In the genomic region with DNA sequence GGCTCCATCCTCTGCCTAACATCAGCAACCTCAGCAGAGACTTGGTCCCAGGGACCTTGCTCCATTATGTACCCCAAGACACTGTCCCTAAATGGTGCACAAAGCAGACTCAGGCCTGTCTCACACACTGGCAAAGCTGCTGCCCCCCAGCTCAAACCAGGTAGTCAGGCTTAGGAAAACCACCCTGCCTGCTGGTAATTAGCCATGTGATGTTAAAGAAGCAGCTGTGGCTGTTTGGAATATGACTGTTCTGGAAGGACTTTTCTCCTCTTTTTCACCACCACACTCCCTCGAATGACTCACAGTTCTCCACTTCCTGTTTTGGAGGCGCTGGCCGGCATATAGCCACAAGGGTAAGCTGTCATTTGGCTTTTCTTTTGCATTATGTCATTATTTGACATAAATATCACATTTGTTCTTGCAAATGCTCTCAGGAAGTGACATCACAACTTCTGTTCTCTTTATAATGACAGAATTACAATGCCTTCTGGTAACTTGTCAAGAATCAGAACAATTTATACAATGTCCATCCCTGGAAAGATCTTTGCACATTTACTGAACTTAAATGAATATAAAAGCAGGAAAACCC, we compare ENCODE assay signal across 8 cellular contexts.
DNase-seq lines count a peak whose midpoint lies in the region; ATAC-seq and TF ChIP-seq lines count a peak whose summit lies in the region.

No MANE protein-coding gene starts in this region.

- no peaks in the 10 kb centered on the region for H4K20me1 ChIP-seq in PC-9 (ENCODE audit: insufficient read depth)

- H3K9me3 ChIP-seq in PC-9 (ENCODE audit: insufficient read depth, low read depth): no peaks in the 10 kb centered on the region

- CTCF ChIA-PET in PC-9 (lab: Charles Lee): interaction anchor here (0.5 kb wide), 1 partner anchor 140 kb away, joined by 4 read pairs; no protein-coding TSS in a partner anchor

- no peak overlapping the region for H2AFZ ChIP-seq in PC-9

- in situ Hi-C loops in ACHN (cut with HindIII; ENCODE audit: low pct_ligation_motif_present, low pct_unique_long_range_greater_than_20kb, low sequenced_read_pairs) (loop anchor here (25.0 kb wide), 1 partner anchor 299 kb away; no protein-coding TSS in a partner anchor), brain microvascular endothelial cell (cut with HindIII; ENCODE audit: low pct_ligation_motif_present, low sequenced_read_pairs) (loop anchor here (25.0 kb wide), 1 partner anchor 299 kb away; no protein-coding TSS in a partner anchor)

- peaks cover 32% of the 10 kb centered on the region for H3F3A ChIP-seq in PC-9 (ENCODE audit: insufficient read depth, low read depth)

- no peak overlapping the region for H3K4me2 ChIP-seq in PC-9

- peak; percentile 88 for DNase-seq in ACHN
- DNase-seq in PC-9: peak; percentile 68 to 93
- peak; percentile 97 for DNase-seq in brain microvascular endothelial cell
- DNase-seq in kidney epithelial cell (ENCODE audit: low read depth): peak; percentile 95
- peak; percentile 46 for DNase-seq in stimulated activated naive CD8-positive, alpha-beta T cell treated with anti-CD3 and anti-CD28 coated beads, Interleukin-15, Interleukin-2, amounts not matched to agents 100 U/mL and 50 U/mL, for 24 hours
- no peak for DNase-seq in DMS79 (lab: John Stamatoyannopoulos, UW)

- H3K27ac ChIP-seq in PC-9 (peak overlapping the region; percentile 53), brain microvascular endothelial cell (peak overlapping the region; percentile 98)

- POLR2A ChIA-PET in PC-9 (lab: Charles Lee; ENCODE audit: unreplicated experiment): interaction anchor here (0.5 to 0.7 kb wide), 4 partner anchors 13 to 169 kb away, joined by 3 read pairs; no protein-coding TSS in a partner anchor

- H3K4me3 ChIP-seq in PC-9: no peak overlapping the region
- H3K4me3 ChIP-seq in brain microvascular endothelial cell (ENCODE audit: low read depth, low read length): no peak overlapping the region
- no peak overlapping the region for H3K4me3 ChIP-seq in kidney epithelial cell (ENCODE audit: low read depth, low read length)

- intact Hi-C loops in PC-9 (cut with micrococcal nuclease; ENCODE audit: unreplicated experiment): loop anchor here (1.0 kb wide), 1 partner anchor 19 kb away; no protein-coding TSS in a partner anchor

- H3K4me1 ChIP-seq in PC-9 (replicated peaks; ENCODE audit: insufficient read depth): peaks cover 39% of the 10 kb centered on the region

- H3K27me3 ChIP-seq in PC-9 (ENCODE audit: insufficient read depth, low read depth): no peaks in the 10 kb centered on the region
- no peaks in the 10 kb centered on the region for H3K27me3 ChIP-seq in brain microvascular endothelial cell (replicated peaks)
- no peaks in the 10 kb centered on the region for H3K27me3 ChIP-seq in kidney epithelial cell (ENCODE audit: control insufficient read depth, insufficient read depth, low read length)

- TF ChIP-seq CTCF in PC-9 (conservative IDR thresholded peaks at IDR 0.05) (no peak), brain microvascular endothelial cell (IDR thresholded peaks at IDR 0.05; ENCODE audit: low read depth, low read length, missing control alignments) (peak; percentile 6), kidney epithelial cell (IDR thresholded peaks at IDR 0.05; ENCODE audit: insufficient read depth, low read length, poor library complexity, severe bottlenecking) (no peak)

- BruUV-seq in PC-9 (replicated peaks; lab: Mats Ljungman, UMichigan): no TSS peak

- H3K36me3 ChIP-seq in PC-9 (ENCODE audit: low read depth): 0 out of 2 replicates have a peak, but pooled peaks cover 10% of the 10 kb centered on the region
- no peaks in the 10 kb centered on the region for H3K36me3 ChIP-seq in brain microvascular endothelial cell (replicated peaks)
- H3K36me3 ChIP-seq in kidney epithelial cell (ENCODE audit: control insufficient read depth, insufficient read depth, low read length): peaks cover 1% of the 10 kb centered on the region

- H3K9me2 ChIP-seq in PC-9 (ENCODE audit: insufficient read depth): no peaks in the 10 kb centered on the region

- ATAC-seq in GM18502 (IDR thresholded peaks at IDR 0.05; ENCODE audit: poor library complexity, unreplicated experiment): peak; percentile 81
- peak; percentile 85 for ATAC-seq in HG02938 (IDR thresholded peaks at IDR 0.05; ENCODE audit: unreplicated experiment)
- ATAC-seq in stimulated activated naive CD8-positive, alpha-beta T cell treated with anti-CD3 and anti-CD28 coated beads, Interleukin-15, Interleukin-2, amounts not matched to agents 100 U/mL and 50 U/mL, for 24 hours: peak; percentile 83

- no peaks in the 10 kb centered on the region for H3K79me2 ChIP-seq in PC-9 (ENCODE audit: low read depth)
